ENCODE assay signal across 8 cellular contexts in genomic region chr11:20367313-20367948, GRCh38. TPM values are rescaled to one million over a fixed set of nuclear protein-coding genes. Genes with fewer than 3 reads are reported as not detected.
DNase-seq lines count a peak whose midpoint lies in the region; ATAC-seq and TF ChIP-seq lines count a peak whose summit lies in the region.

No MANE protein-coding gene starts in this region.

- no peak overlapping the region for H2BK12ac ChIP-seq in H9 (ENCODE audit: insufficient read length, low read depth, low read length)

- H3K9ac ChIP-seq in H9 (ENCODE audit: extremely low read depth, insufficient read length, low read length) = no peak overlapping the region

- no peak overlapping the region for H3K4ac ChIP-seq in H9 (ENCODE audit: low read depth, low read length)

- TF ChIP-seq POLR2A in erythroblast (IDR thresholded peaks at IDR 0.05; ENCODE audit: low read length) = peak; percentile 30

- no peak overlapping the region for H3K14ac ChIP-seq in H9 (ENCODE audit: insufficient read depth, low read length)

- H3K9me3 ChIP-seq in H9 (ENCODE audit: control insufficient read depth, low read depth, low read length) = no peaks in the 10 kb centered on the region

- CTCF ChIA-PET in activated CD8-positive, alpha-beta T cell treated with anti-CD3 and anti-CD28 coated beads, Interleukin-2, amount 10 ng/mL, durations not matched to agents 7 days and 5 days (lab: Charles Lee) = interaction anchor here (0.7 to 1.9 kb wide), 3 partner anchors 11 to 45 kb away, joined by 3 to 5 read pairs (median 4); partner anchors contain the start of gene PRMT3

- H3K27ac ChIP-seq in H9 (ENCODE audit: insufficient read length, low read depth, low read length) = no peak overlapping the region

- H3K9me3 Mint-ChIP-seq in natural killer cell treated with Interleukin-12 subunit alpha and Interleukin-12 subunit beta and Interleukin-15 and Interleukin-18, amount 100 ng/mL, for 72 hours = no peaks in the 10 kb centered on the region
- H3K9me3 Mint-ChIP-seq in natural killer cell (no peaks in the 10 kb centered on the region), H9 (peaks cover 0 to 2% of the 10 kb centered on the region in 2 experiments; a peak in 1 of 5 replicates)
- H3K9me3 Mint-ChIP-seq in activated CD8-positive, alpha-beta T cell treated with anti-CD3 and anti-CD28 coated beads, Interleukin-2, amount 10 ng/mL, durations not matched to agents 7 days and 5 days (ENCODE audit: insufficient read depth) = no peaks in the 10 kb centered on the region

- no peaks in the 10 kb centered on the region for H3K27me3 Mint-ChIP-seq in natural killer cell treated with Interleukin-12 subunit alpha and Interleukin-12 subunit beta and Interleukin-15 and Interleukin-18, amount 100 ng/mL, for 72 hours
- H3K27me3 Mint-ChIP-seq in natural killer cell (ENCODE audit: low read depth in 2 of 2) (no peaks in the 10 kb centered on the region), H9 (ENCODE audit: low read depth) (peaks cover 21% of the 10 kb centered on the region)
- H3K27me3 Mint-ChIP-seq in activated CD8-positive, alpha-beta T cell treated with anti-CD3 and anti-CD28 coated beads, Interleukin-2, amount 10 ng/mL, durations not matched to agents 7 days and 5 days (ENCODE audit: low read depth) = no peaks in the 10 kb centered on the region

- intact Hi-C loops in natural killer cell (cut with micrococcal nuclease) = no loop called here

- POLR2A ChIA-PET in activated CD8-positive, alpha-beta T cell treated with anti-CD3 and anti-CD28 coated beads, Interleukin-2, amount 10 ng/mL, durations not matched to agents 7 days and 5 days (lab: Charles Lee) = no interaction called here

- no peak overlapping the region for H3K23ac ChIP-seq in H9 (ENCODE audit: insufficient read length, low read depth, low read length)

- no peak overlapping the region for H4K5ac ChIP-seq in H9 (ENCODE audit: insufficient read length, low read depth, low read length)

- H4K20me1 ChIP-seq in H9 (ENCODE audit: control insufficient read depth, insufficient read depth, insufficient read length) = no peaks in the 10 kb centered on the region

- H2BK15ac ChIP-seq in H9 (ENCODE audit: low read depth, low read length) = no peak overlapping the region

- peak overlapping the region; percentile 73 for H3K4me3 Mint-ChIP-seq in natural killer cell treated with Interleukin-12 subunit alpha and Interleukin-12 subunit beta and Interleukin-15 and Interleukin-18, amount 100 ng/mL, for 72 hours
- H3K4me3 Mint-ChIP-seq in natural killer cell (no peak overlapping the region), H9 (no peak overlapping the region; a peak in 1 of 5 replicates)
- no peak overlapping the region for H3K4me3 Mint-ChIP-seq in activated CD8-positive, alpha-beta T cell treated with anti-CD3 and anti-CD28 coated beads, Interleukin-2, amount 10 ng/mL, durations not matched to agents 7 days and 5 days

- H3K4me1 Mint-ChIP-seq in natural killer cell treated with Interleukin-12 subunit alpha and Interleukin-12 subunit beta and Interleukin-15 and Interleukin-18, amount 100 ng/mL, for 72 hours (ENCODE audit: low read depth in 2 of 2) = peaks cover 26 to 38% of the 10 kb centered on the region in 2 donors
- H3K4me1 Mint-ChIP-seq in natural killer cell (peaks cover 26 to 37% of the 10 kb centered on the region in 2 donors), H9 (peaks cover 38% of the 10 kb centered on the region in 2 experiments)
- peaks cover 59% of the 10 kb centered on the region for H3K4me1 Mint-ChIP-seq in activated CD8-positive, alpha-beta T cell treated with anti-CD3 and anti-CD28 coated beads, Interleukin-2, amount 10 ng/mL, durations not matched to agents 7 days and 5 days (ENCODE audit: low read depth)

- no peaks in the 10 kb centered on the region for H3K79me1 ChIP-seq in H9 (ENCODE audit: insufficient read depth, low read depth, low read length, poor library complexity, severe bottlenecking)

- no peak overlapping the region for H3T11ph ChIP-seq in H9 (ENCODE audit: low read length)

- H2AFZ ChIP-seq in H9 (ENCODE audit: low read length) = no peak overlapping the region

- DNase-seq in natural killer cell treated with Interleukin-12 subunit alpha and Interleukin-12 subunit beta and Interleukin-15 and Interleukin-18, amount 100 ng/mL, for 72 hours (ENCODE audit: low spot score) = no peak
- no peak for DNase-seq in natural killer cell
- peak; percentile 42 for DNase-seq in activated CD8-positive, alpha-beta T cell treated with anti-CD3 and anti-CD28 coated beads, Interleukin-2, amount 10 ng/mL, durations not matched to agents 7 days and 5 days
- DNase-seq in erythroblast (lab: John Stamatoyannopoulos, UW) = peak; percentile 76 to 91
- DNase-seq in renal cortical epithelial cell (ENCODE audit: low read depth) = peak; percentile 95
- DNase-seq in cerebellum (ENCODE audit: low spot score) = no peak
- no peak for DNase-seq in H9

- no peak overlapping the region for H2BK20ac ChIP-seq in H9 (ENCODE audit: low read depth, low read length, poor library complexity, severe bottlenecking)

- H3K18ac ChIP-seq in H9 (ENCODE audit: insufficient read length, low read depth, low read length) = no peak overlapping the region

- peaks cover 10% of the 10 kb centered on the region; the same call in 1 of the 2 replicates for H3K4me1 ChIP-seq in H9 (ENCODE audit: insufficient read depth, low read length)

- TF ChIP-seq CTCF in natural killer cell (IDR thresholded peaks at IDR 0.05) (no peak), H9 (conservative IDR thresholded peaks at IDR 0.05) (no peak)

- H3K27me3 ChIP-seq in H9 (ENCODE audit: insufficient read depth, low read length) = peaks cover 9% of the 10 kb centered on the region; the same call in 1 of the 2 replicates

- no peak overlapping the region for H2BK5ac ChIP-seq in H9 (ENCODE audit: insufficient read length, low read length)

- no peak overlapping the region for H2BK120ac ChIP-seq in H9 (ENCODE audit: low read depth, low read length, poor library complexity, severe bottlenecking)

- no peak overlapping the region for H3K4me2 ChIP-seq in H9 (ENCODE audit: insufficient read depth, insufficient read length, low read length)

- H3K23me2 ChIP-seq in H9 (ENCODE audit: insufficient read length, low read depth, low read length, poor library complexity, severe bottlenecking) = peaks cover 7% of the 10 kb centered on the region

- no peaks in the 10 kb centered on the region for H3K79me2 ChIP-seq in H9 (ENCODE audit: insufficient read depth, low read length)

- H4K91ac ChIP-seq in H9 (ENCODE audit: insufficient read length, low read depth, low read length) = no peak overlapping the region

- no peak overlapping the region for H2AK5ac ChIP-seq in H9 (ENCODE audit: insufficient read length, low read length)

- H3K36me3 Mint-ChIP-seq in natural killer cell treated with Interleukin-12 subunit alpha and Interleukin-12 subunit beta and Interleukin-15 and Interleukin-18, amount 100 ng/mL, for 72 hours = peaks cover 14% of the 10 kb centered on the region
- no peaks in the 10 kb centered on the region for H3K36me3 Mint-ChIP-seq in natural killer cell
- peaks cover 43% of the 10 kb centered on the region for H3K36me3 Mint-ChIP-seq in activated CD8-positive, alpha-beta T cell treated with anti-CD3 and anti-CD28 coated beads, Interleukin-2, amount 10 ng/mL, durations not matched to agents 7 days and 5 days (ENCODE audit: low read depth)
- peaks cover 0 to 4% (median under 1%) of the 10 kb centered on the region in 3 experiments; a peak in 3 of 7 replicates for H3K36me3 Mint-ChIP-seq in H9 (ENCODE audit: insufficient read depth in 1 of 3, low read depth in 3 of 3)

- peak; percentile 37 to 73 for ATAC-seq in natural killer cell treated with Interleukin-12 subunit alpha and Interleukin-12 subunit beta and Interleukin-15 and Interleukin-18, amount 100 ng/mL, for 72 hours
- ATAC-seq in natural killer cell (no peak), HG02759 (IDR thresholded peaks at IDR 0.05; ENCODE audit: unreplicated experiment) (no peak)
- no peak for ATAC-seq in activated CD8-positive, alpha-beta T cell treated with anti-CD3 and anti-CD28 coated beads, Interleukin-2, amount 10 ng/mL, durations not matched to agents 7 days and 5 days

- no CpG with 5 or more reads among the region's 9 CpGs for WGBS in H9 (ENCODE audit: extremely low coverage, insufficient read length, low lambda C conversion rate)

- no peak overlapping the region for H4K8ac ChIP-seq in H9 (replicated peaks; ENCODE audit: insufficient read length, low read depth, low read length)

- peak overlapping the region; percentile 32 to 80 for H3K27ac Mint-ChIP-seq in natural killer cell treated with Interleukin-12 subunit alpha and Interleukin-12 subunit beta and Interleukin-15 and Interleukin-18, amount 100 ng/mL, for 72 hours
- H3K27ac Mint-ChIP-seq in natural killer cell (peak overlapping the region in 1 of 2 donors; percentile 8), H9 (0 out of 7 replicates have a peak overlapping the region, but pooled peaks of 1 of the 3 experiments have one; percentile 65)
- no peak overlapping the region for H3K27ac Mint-ChIP-seq in activated CD8-positive, alpha-beta T cell treated with anti-CD3 and anti-CD28 coated beads, Interleukin-2, amount 10 ng/mL, durations not matched to agents 7 days and 5 days

- no peak overlapping the region for H3K56ac ChIP-seq in H9 (ENCODE audit: insufficient read length, low read depth, low read length)

RNA-seq across cellular contexts. Expression of gene HTATIP2, which starts 3.9 kb away (rescaled TPM):
- 10 to 100 TPM; 25.7 to 27.7 TPM for total RNA-seq in natural killer cell treated with Interleukin-12 subunit alpha and Interleukin-12 subunit beta and Interleukin-15 and Interleukin-18, amount 100 ng/mL, for 72 hours
- total RNA-seq in natural killer cell (10 to 100 TPM; 16.7 to 25.6 (median 19.5) TPM), renal cortical epithelial cell (84.3 and 86.8 TPM in 2 replicates), cerebellum (0.91 TPM), H9 (2021) (32.8 and 33.6 TPM in 2 replicates)
- total RNA-seq in activated CD8-positive, alpha-beta T cell treated with anti-CD3 and anti-CD28 coated beads, Interleukin-2, amount 10 ng/mL, durations not matched to agents 7 days and 5 days = 10 to 100 TPM; 30.5 to 33.2 TPM

RNA-seq across cellular contexts. Expression of gene PRMT3, which starts 20.1 kb away (rescaled TPM):
- 10 to 100 TPM; 19.3 to 42.8 TPM for total RNA-seq in natural killer cell treated with Interleukin-12 subunit alpha and Interleukin-12 subunit beta and Interleukin-15 and Interleukin-18, amount 100 ng/mL, for 72 hours
- total RNA-seq in natural killer cell = 10 to 100 TPM; 10.4 to 12.4 (median 12.1) TPM
- 10 to 100 TPM; 17.1 to 19.9 TPM for total RNA-seq in activated CD8-positive, alpha-beta T cell treated with anti-CD3 and anti-CD28 coated beads, Interleukin-2, amount 10 ng/mL, durations not matched to agents 7 days and 5 days
- total RNA-seq in renal cortical epithelial cell = 16.4 and 21.5 TPM in 2 replicates
- 21.2 TPM for total RNA-seq in cerebellum
- 22.0 and 22.6 TPM in 2 replicates for total RNA-seq in H9 (2021)

Comparison
In these comparisons a context has a peak if more than half of its experiments do, and no peak if none do; other contexts are left out.
1. ATAC-seq: peak in natural killer cell treated with Interleukin-12 subunit alpha and Interleukin-12 subunit beta and Interleukin-15 and Interleukin-18, amount 100 ng/mL, for 72 hours (2 of 2); none in natural killer cell (0 of 3), activated CD8-positive, alpha-beta T cell treated with anti-CD3 and anti-CD28 coated beads, Interleukin-2, amount 10 ng/mL, durations not matched to agents 7 days and 5 days (single experiment) and HG02759 (single experiment).
2. DNase-seq: peak in activated CD8-positive, alpha-beta T cell treated with anti-CD3 and anti-CD28 coated beads, Interleukin-2, amount 10 ng/mL, durations not matched to agents 7 days and 5 days (single experiment), erythroblast (2 of 2) and renal cortical epithelial cell (single experiment); none in natural killer cell treated with Interleukin-12 subunit alpha and Interleukin-12 subunit beta and Interleukin-15 and Interleukin-18, amount 100 ng/mL, for 72 hours (single experiment), natural killer cell (single experiment), cerebellum (single experiment) and H9 (single experiment).